15 cellular contexts compared by ENCODE assay signal in genomic region chr2:161954103-161954502, GRCh38.
DNase-seq lines count a peak whose midpoint lies in the region; ATAC-seq lines count a peak whose summit lies in the region.
"Had no signal": no experiment of that assay in that cellular context is flagged by ENCODE, and none has a peak within 500 bp of the region (broad histone marks: within the 10 kb centered on the region; RNA-seq: fewer than 3 reads in every experiment).

No MANE protein-coding gene starts in this region.

- H3K56ac ChIP-seq in mesendoderm (ENCODE audit: low read length), result no peak overlapping the region

- H3K27me3 Mint-ChIP-seq in activated CD4-positive, alpha-beta T cell treated with anti-CD3 and anti-CD28 coated beads, Interleukin-2, amount 10 ng/mL, durations not matched to agents 7 days and 5 days, result no peaks in the 10 kb centered on the region
- no peaks in the 10 kb centered on the region for H3K27me3 Mint-ChIP-seq in activated T-helper 1 cell treated with anti-CD3 and anti-CD28 coated beads, Interleukin-12 subunit alpha, Interleukin-12 subunit beta, Interleukin-2, Interleukin-4 antibody, amounts not matched to agents 30 ng/mL and 10 ng/mL and 1 ng/mL, durations not matched to agents 14 hours and 24 hours and 36 hours (ENCODE audit: insufficient read depth)
- H3K27me3 Mint-ChIP-seq in naive thymus-derived CD8-positive, alpha-beta T cell, result no peaks in the 10 kb centered on the region
- H3K27me3 Mint-ChIP-seq: memory B cell had no signal

- no peak overlapping the region for H2AK5ac ChIP-seq in mesendoderm (ENCODE audit: low read length)

- H3K9ac ChIP-seq in mesendoderm (ENCODE audit: low read length), result no peak overlapping the region

- no peaks in the 10 kb centered on the region for H3K4me1 ChIP-seq in mesendoderm (ENCODE audit: control insufficient read depth, low read depth, low read length)
- H3K4me1 ChIP-seq: esophagus squamous epithelium, pancreas, uterus had no signal

- intact Hi-C loops in activated T-helper 1 cell treated with anti-CD3 and anti-CD28 coated beads, Interleukin-12 subunit alpha, Interleukin-12 subunit beta, Interleukin-2, Interleukin-4 antibody, amounts not matched to agents 30 ng/mL and 10 ng/mL and 1 ng/mL, durations not matched to agents 14 hours and 24 hours and 36 hours (cut with micrococcal nuclease), result loop anchor here (5.0 to 10.0 kb wide), 2 partner anchors 712 to 1549 kb away; no protein-coding TSS in a partner anchor

- no peaks in the 10 kb centered on the region for H3K36me3 ChIP-seq in mesendoderm (ENCODE audit: control insufficient read depth, insufficient read depth, low read length)
- H3K36me3 ChIP-seq: esophagus squamous epithelium, pancreas, uterus had no signal

- no peak overlapping the region for H3K23ac ChIP-seq in mesendoderm (ENCODE audit: low read length)

- no peak overlapping the region for H4K5ac ChIP-seq in mesendoderm (ENCODE audit: low read length)

- DNase-seq in activated CD4-positive, alpha-beta T cell treated with anti-CD3 and anti-CD28 coated beads, Interleukin-2, amount 10 ng/mL, durations not matched to agents 7 days and 5 days, result peak; percentile 50
- no peak for DNase-seq in activated CD4-positive, alpha-beta T cell treated with anti-CD3 and anti-CD28 coated beads for 1 hour
- DNase-seq in LHCN-M2 (ENCODE audit: low read depth) (peak; percentile 91), mesendoderm (no peak), GDM1 (lab: John Stamatoyannopoulos, UW) (no peak)
- no peak for DNase-seq in activated T-helper 1 cell treated with anti-CD3 and anti-CD28 coated beads, Interleukin-12 subunit alpha, Interleukin-12 subunit beta, Interleukin-2, Interleukin-4 antibody, amounts not matched to agents 30 ng/mL and 10 ng/mL and 1 ng/mL, durations not matched to agents 14 hours and 24 hours and 36 hours (ENCODE audit: low spot score)
- peak in 8 of 10 donors; percentile 15 to 79 (median 50) for DNase-seq in naive thymus-derived CD8-positive, alpha-beta T cell
- DNase-seq: caudate nucleus, esophagus squamous epithelium, KG1, pancreas, PC-9, uterus had no signal

- H2BK120ac ChIP-seq in mesendoderm (ENCODE audit: low read depth, low read length), result no peak overlapping the region

- no peaks in the 10 kb centered on the region for H3K79me2 ChIP-seq in mesendoderm (ENCODE audit: control insufficient read depth, insufficient read depth, low read length)

- no peak overlapping the region for H2BK5ac ChIP-seq in mesendoderm (ENCODE audit: low read length)

- H3K4me2 ChIP-seq in mesendoderm (ENCODE audit: low read length), result no peak overlapping the region
- H3K4me2 ChIP-seq: PC-9 had no signal

- no peak overlapping the region for H3K4me3 Mint-ChIP-seq in activated CD4-positive, alpha-beta T cell treated with anti-CD3 and anti-CD28 coated beads, Interleukin-2, amount 10 ng/mL, durations not matched to agents 7 days and 5 days
- peak overlapping the region; percentile 19 for H3K4me3 Mint-ChIP-seq in activated T-helper 1 cell treated with anti-CD3 and anti-CD28 coated beads, Interleukin-12 subunit alpha, Interleukin-12 subunit beta, Interleukin-2, Interleukin-4 antibody, amounts not matched to agents 30 ng/mL and 10 ng/mL and 1 ng/mL, durations not matched to agents 14 hours and 24 hours and 36 hours
- H3K4me3 Mint-ChIP-seq in naive thymus-derived CD8-positive, alpha-beta T cell, result peak overlapping the region; percentile 4 to 71 (median 54)
- H3K4me3 Mint-ChIP-seq: memory B cell had no signal

- H3K9me3 Mint-ChIP-seq in activated CD4-positive, alpha-beta T cell treated with anti-CD3 and anti-CD28 coated beads, Interleukin-2, amount 10 ng/mL, durations not matched to agents 7 days and 5 days, result peaks cover 10% of the 10 kb centered on the region
- H3K9me3 Mint-ChIP-seq in activated T-helper 1 cell treated with anti-CD3 and anti-CD28 coated beads, Interleukin-12 subunit alpha, Interleukin-12 subunit beta, Interleukin-2, Interleukin-4 antibody, amounts not matched to agents 30 ng/mL and 10 ng/mL and 1 ng/mL, durations not matched to agents 14 hours and 24 hours and 36 hours, result no peaks in the 10 kb centered on the region
- no peaks in the 10 kb centered on the region for H3K9me3 Mint-ChIP-seq in naive thymus-derived CD8-positive, alpha-beta T cell
- H3K9me3 Mint-ChIP-seq: memory B cell had no signal

- H3K18ac ChIP-seq in mesendoderm (ENCODE audit: low read length), result no peak overlapping the region

- CTCF ChIA-PET in activated CD4-positive, alpha-beta T cell treated with anti-CD3 and anti-CD28 coated beads, Interleukin-2, amount 10 ng/mL, durations not matched to agents 7 days and 5 days (lab: Charles Lee), result interaction anchor here (0.6 to 2.4 kb wide), 11 partner anchors 10 to 171 kb away, joined by 3 to 9 read pairs (median 3); no protein-coding TSS in a partner anchor

- H3K79me1 ChIP-seq in mesendoderm (ENCODE audit: low read length), result no peaks in the 10 kb centered on the region

- no peak overlapping the region for H2BK15ac ChIP-seq in mesendoderm (replicated peaks; ENCODE audit: low read depth)

- POLR2A ChIA-PET in activated CD4-positive, alpha-beta T cell treated with anti-CD3 and anti-CD28 coated beads, Interleukin-2, amount 10 ng/mL, durations not matched to agents 7 days and 5 days (lab: Charles Lee), result interaction anchor here (1.4 to 3.0 kb wide), 2 partner anchors 10 to 39 kb away, joined by 4 to 21 read pairs; no protein-coding TSS in a partner anchor
- POLR2A ChIA-PET in naive thymus-derived CD8-positive, alpha-beta T cell (lab: Charles Lee), result interaction anchor here (1.2 kb wide), 1 partner anchor 120 kb away, joined by 4 read pairs; the partner anchor contains the start of gene DPP4

- H3K27ac Mint-ChIP-seq in activated CD4-positive, alpha-beta T cell treated with anti-CD3 and anti-CD28 coated beads, Interleukin-2, amount 10 ng/mL, durations not matched to agents 7 days and 5 days, result peak overlapping the region; percentile 92
- peak overlapping the region; percentile 93 for H3K27ac Mint-ChIP-seq in activated T-helper 1 cell treated with anti-CD3 and anti-CD28 coated beads, Interleukin-12 subunit alpha, Interleukin-12 subunit beta, Interleukin-2, Interleukin-4 antibody, amounts not matched to agents 30 ng/mL and 10 ng/mL and 1 ng/mL, durations not matched to agents 14 hours and 24 hours and 36 hours
- H3K27ac Mint-ChIP-seq in naive thymus-derived CD8-positive, alpha-beta T cell, result peak overlapping the region in 8 of 10 donors; percentile 6 to 83 (median 32)
- H3K27ac Mint-ChIP-seq: memory B cell had no signal

- peaks cover 63% of the 10 kb centered on the region for H3K4me1 Mint-ChIP-seq in activated CD4-positive, alpha-beta T cell treated with anti-CD3 and anti-CD28 coated beads, Interleukin-2, amount 10 ng/mL, durations not matched to agents 7 days and 5 days
- peaks cover 80% of the 10 kb centered on the region for H3K4me1 Mint-ChIP-seq in activated T-helper 1 cell treated with anti-CD3 and anti-CD28 coated beads, Interleukin-12 subunit alpha, Interleukin-12 subunit beta, Interleukin-2, Interleukin-4 antibody, amounts not matched to agents 30 ng/mL and 10 ng/mL and 1 ng/mL, durations not matched to agents 14 hours and 24 hours and 36 hours (ENCODE audit: low read depth)
- peaks cover 30 to 53% (median 50%) of the 10 kb centered on the region in 4 donors for H3K4me1 Mint-ChIP-seq in naive thymus-derived CD8-positive, alpha-beta T cell
- H3K4me1 Mint-ChIP-seq: memory B cell had no signal

- H3K4me3 ChIP-seq in mesendoderm (ENCODE audit: low read length), result no peak overlapping the region
- H3K4me3 ChIP-seq: esophagus squamous epithelium, pancreas, PC-9, uterus had no signal

- peak; percentile 87 to 91 for ATAC-seq in naive thymus-derived CD8-positive, alpha-beta T cell
- ATAC-seq in GM19397 (IDR thresholded peaks at IDR 0.05; ENCODE audit: unreplicated experiment), result no peak
- ATAC-seq: pancreas had no signal

- no peak overlapping the region for H4K8ac ChIP-seq in mesendoderm (ENCODE audit: low read depth, low read length)

- H3K27me3 ChIP-seq in mesendoderm (ENCODE audit: insufficient read depth, low read length, poor library complexity), result no peaks in the 10 kb centered on the region
- H3K27me3 ChIP-seq: esophagus squamous epithelium, uterus had no signal

- peaks cover 23% of the 10 kb centered on the region for H3K36me3 Mint-ChIP-seq in activated CD4-positive, alpha-beta T cell treated with anti-CD3 and anti-CD28 coated beads, Interleukin-2, amount 10 ng/mL, durations not matched to agents 7 days and 5 days (ENCODE audit: low read depth)
- H3K36me3 Mint-ChIP-seq in activated T-helper 1 cell treated with anti-CD3 and anti-CD28 coated beads, Interleukin-12 subunit alpha, Interleukin-12 subunit beta, Interleukin-2, Interleukin-4 antibody, amounts not matched to agents 30 ng/mL and 10 ng/mL and 1 ng/mL, durations not matched to agents 14 hours and 24 hours and 36 hours (ENCODE audit: low read depth), result peaks cover 14% of the 10 kb centered on the region
- H3K36me3 Mint-ChIP-seq in naive thymus-derived CD8-positive, alpha-beta T cell, result no peaks in the 10 kb centered on the region
- H3K36me3 Mint-ChIP-seq: memory B cell had no signal

- no peak overlapping the region for H3K27ac ChIP-seq in mesendoderm (ENCODE audit: low read depth, low read length)
- H3K27ac ChIP-seq: esophagus squamous epithelium, pancreas, PC-9, uterus had no signal

- no peak overlapping the region for H3K4ac ChIP-seq in mesendoderm (ENCODE audit: low read depth, low read length)

Comparison
In these comparisons a context has a peak if more than half of its experiments do, and no peak if none do; other contexts are left out.
1. DNase-seq: peak in activated CD4-positive, alpha-beta T cell treated with anti-CD3 and anti-CD28 coated beads, Interleukin-2, amount 10 ng/mL, durations not matched to agents 7 days and 5 days (single experiment), LHCN-M2 (single experiment) and naive thymus-derived CD8-positive, alpha-beta T cell (8 of 10); none in activated CD4-positive, alpha-beta T cell treated with anti-CD3 and anti-CD28 coated beads for 1 hour (single experiment), activated T-helper 1 cell treated with anti-CD3 and anti-CD28 coated beads, Interleukin-12 subunit alpha, Interleukin-12 subunit beta, Interleukin-2, Interleukin-4 antibody, amounts not matched to agents 30 ng/mL and 10 ng/mL and 1 ng/mL, durations not matched to agents 14 hours and 24 hours and 36 hours (single experiment), mesendoderm (single experiment) and GDM1 (single experiment).
2. H3K27ac Mint-ChIP-seq: peak in every context shown above with its lines; median percentile 93 in activated T-helper 1 cell treated with anti-CD3 and anti-CD28 coated beads, Interleukin-12 subunit alpha, Interleukin-12 subunit beta, Interleukin-2, Interleukin-4 antibody, amounts not matched to agents 30 ng/mL and 10 ng/mL and 1 ng/mL, durations not matched to agents 14 hours and 24 hours and 36 hours; 92 in activated CD4-positive, alpha-beta T cell treated with anti-CD3 and anti-CD28 coated beads, Interleukin-2, amount 10 ng/mL, durations not matched to agents 7 days and 5 days; 32 in naive thymus-derived CD8-positive, alpha-beta T cell.